ENCODE assay signal across 8 cellular contexts in the genomic region with DNA sequence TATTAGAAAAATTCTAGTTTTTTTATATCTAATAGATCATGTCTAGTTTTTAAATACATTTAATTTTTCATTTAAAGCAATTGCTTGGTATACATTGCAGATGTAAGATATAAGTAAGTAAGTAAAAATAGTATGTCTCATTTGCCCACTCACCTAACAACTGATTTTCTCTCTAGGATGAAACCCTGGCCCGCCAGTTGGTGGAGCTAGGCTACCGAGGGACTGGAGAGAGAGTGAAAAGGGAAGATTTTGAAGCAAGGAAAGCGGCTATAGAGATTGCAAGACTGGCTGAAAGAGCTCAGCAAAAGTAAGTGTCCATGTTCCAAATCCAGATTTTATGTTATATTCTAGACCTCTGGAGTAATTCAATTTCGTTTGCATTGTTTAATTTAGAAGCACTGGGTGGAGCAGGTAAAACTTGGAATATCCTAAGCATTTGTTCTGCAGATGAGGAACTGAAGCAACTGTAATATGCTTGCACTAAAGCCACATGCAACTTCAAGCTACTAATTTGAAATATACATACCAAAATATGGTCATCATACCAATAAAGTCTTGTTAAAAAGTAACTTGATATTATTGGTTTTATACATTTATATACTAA. TPM values are rescaled to one million over a fixed set of nuclear protein-coding genes. Genes with fewer than 3 reads are reported as not detected.
DNase-seq lines count a peak whose midpoint lies in the region; ATAC-seq and TF ChIP-seq lines count a peak whose summit lies in the region.

No MANE protein-coding gene starts in this region.

- no peak for ATAC-seq in left cardiac atrium
- peak; percentile 44 for ATAC-seq in HG02981 (IDR thresholded peaks at IDR 0.05; ENCODE audit: unreplicated experiment)

- no peak for DNase-seq in right atrium auricular region (ENCODE audit: low spot score)
- DNase-seq in left cardiac atrium: no peak
- peak in 3 of 4 experiments; percentile 1 to 41 (median 34) for DNase-seq in activated naive CD4-positive, alpha-beta T cell (lab: John Stamatoyannopoulos, UW)
- DNase-seq in iPS DF 19.7 (ENCODE audit: low read depth, low spot score): peak; percentile 12
- peak; percentile 6 for DNase-seq in stimulated activated CD4-positive, alpha-beta T cell treated with anti-CD3 and anti-CD28 coated beads, Interleukin-2, amount 100 ng/mL, for 4 hours (ENCODE audit: low read depth)
- DNase-seq in cerebellum (ENCODE audit: low spot score): no peak

- peak overlapping the region; percentile 41; the same call in 1 of the 2 replicates for H3K9ac ChIP-seq in OCI-LY1 (ENCODE audit: low read length)

- H3K27ac ChIP-seq in right atrium auricular region: no peak overlapping the region
- peak overlapping the region; percentile 64 for H3K27ac ChIP-seq in OCI-LY1 (ENCODE audit: low read depth, low read length, poor library complexity, severe bottlenecking)

- H3K4me2 ChIP-seq in OCI-LY1 (ENCODE audit: low read length): peak overlapping the region; percentile 21

- H3F3A ChIP-seq in OCI-LY1 (ENCODE audit: insufficient read depth, low read length): no peaks in the 10 kb centered on the region

- H3K4me1 ChIP-seq in right atrium auricular region: no peaks in the 10 kb centered on the region
- peaks cover 43% of the 10 kb centered on the region for H3K4me1 ChIP-seq in OCI-LY1 (ENCODE audit: insufficient read depth, low read length, severe bottlenecking)

- H3K9me3 ChIP-seq in right atrium auricular region: no peaks in the 10 kb centered on the region
- peaks cover 4% of the 10 kb centered on the region; the same call in 1 of the 2 replicates for H3K9me3 ChIP-seq in OCI-LY1 (ENCODE audit: low read length)

- H3K36me3 ChIP-seq in right atrium auricular region: no peaks in the 10 kb centered on the region
- H3K36me3 ChIP-seq in OCI-LY1 (ENCODE audit: insufficient read depth, low read length): peaks cover 5% of the 10 kb centered on the region; the same call in 1 of the 2 replicates

- H3K79me2 ChIP-seq in OCI-LY1 (ENCODE audit: insufficient read depth, low read length): no peaks in the 10 kb centered on the region

- intact Hi-C loops in left cardiac atrium (cut with DNase I): loop anchor here (2.0 to 10.0 kb wide), 3 partner anchors 628 to 690 kb away; no protein-coding TSS in a partner anchor

- H3K27me3 ChIP-seq in right atrium auricular region (no peaks in the 10 kb centered on the region), OCI-LY1 (ENCODE audit: insufficient read depth, low read length) (no peaks in the 10 kb centered on the region)

- TF ChIP-seq CTCF in right atrium auricular region (IDR thresholded peaks at IDR 0.05): peak; percentile 34 to 66
- TF ChIP-seq CTCF in OCI-LY1 (IDR thresholded peaks at IDR 0.05; ENCODE audit: low read length): peak; percentile 93

- H3K9me2 ChIP-seq in OCI-LY1 (ENCODE audit: low read depth, low read length): no peaks in the 10 kb centered on the region

- H3K4me3 ChIP-seq in right atrium auricular region (no peak overlapping the region), OCI-LY1 (ENCODE audit: low read depth, low read length, poor library complexity, severe bottlenecking) (no peak overlapping the region)

- H2AFZ ChIP-seq in OCI-LY1 (ENCODE audit: low read length): no peak overlapping the region

- H4K20me1 ChIP-seq in OCI-LY1 (ENCODE audit: insufficient read depth, low read length): no peaks in the 10 kb centered on the region

RNA-seq across cellular contexts. Expression of a gene that starts 27.1 kb away (rescaled TPM):
- total RNA-seq in right atrium auricular region (not detected), left cardiac atrium (not detected), cerebellum (5.5 TPM)

Comparison
In these comparisons a context has a peak if more than half of its experiments do, and no peak if none do; other contexts are left out.
1. DNase-seq: peak in activated naive CD4-positive, alpha-beta T cell (3 of 4), iPS DF 19.7 (single experiment) and stimulated activated CD4-positive, alpha-beta T cell treated with anti-CD3 and anti-CD28 coated beads, Interleukin-2, amount 100 ng/mL, for 4 hours (single experiment); none in right atrium auricular region (single experiment), left cardiac atrium (single experiment) and cerebellum (single experiment).